Comparison of ENCODE assay signal across 16 cellular contexts in genomic region chr19:34493038-34493648, GRCh38. TPM values are rescaled to one million over a fixed set of nuclear protein-coding genes. Genes with fewer than 3 reads are reported as not detected.
DNase-seq lines count a peak whose midpoint lies in the region; ATAC-seq and TF ChIP-seq lines count a peak whose summit lies in the region.
"Had no signal": no experiment of that assay in that cellular context is flagged by ENCODE, and none has a peak within 500 bp of the region (broad histone marks: within the 10 kb centered on the region; RNA-seq: fewer than 3 reads in every experiment).

No MANE protein-coding gene starts in this region.

- H3K4me2 ChIP-seq in H9 (ENCODE audit: insufficient read depth, insufficient read length, low read length): no peak overlapping the region
- H3K4me2 ChIP-seq in neuronal stem cell (ENCODE audit: insufficient read depth, low read length, poor library complexity, severe bottlenecking): peak overlapping the region; percentile 11
- H3K4me2 ChIP-seq in mesenchymal stem cell (ENCODE audit: low read length, poor library complexity, severe bottlenecking): no peak overlapping the region

- H3K23ac ChIP-seq in H9 (ENCODE audit: insufficient read length, low read depth, low read length) (no peak overlapping the region), neuronal stem cell (ENCODE audit: low read depth, low read length, poor library complexity) (no peak overlapping the region), mesenchymal stem cell (ENCODE audit: low read length in 2 of 2) (no peak overlapping the region)

- no peak overlapping the region for H3K4me3 Mint-ChIP-seq in H9
- H3K4me3 Mint-ChIP-seq: CD4-positive, alpha-beta T cell; HFFc6 had no signal

- H4K8ac ChIP-seq in H9 (replicated peaks; ENCODE audit: insufficient read length, low read depth, low read length) (no peak overlapping the region), neuronal stem cell (ENCODE audit: low read depth, low read length) (no peak overlapping the region), mesenchymal stem cell (ENCODE audit: low read length) (no peak overlapping the region)

- no peak overlapping the region for H2BK15ac ChIP-seq in H9 (ENCODE audit: low read depth, low read length)
- H2BK15ac ChIP-seq in neuronal stem cell (ENCODE audit: low read length): no peak overlapping the region
- H2BK15ac ChIP-seq in mesenchymal stem cell (ENCODE audit: low read depth, poor library complexity, severe bottlenecking): no peak overlapping the region

- H2BK20ac ChIP-seq in H9 (ENCODE audit: low read depth, low read length, poor library complexity, severe bottlenecking): no peak overlapping the region

- intact Hi-C loops in Right ventricle myocardium inferior (cut with DNase I) (no loop called here), left ventricle myocardium inferior (cut with micrococcal nuclease) (no loop called here), spleen (cut with DNase I; ENCODE audit: low total_unique reads) (no loop called here)

- H3K56ac ChIP-seq in H9 (ENCODE audit: insufficient read length, low read depth, low read length): no peak overlapping the region

- H3K27ac Mint-ChIP-seq in H9: no peak overlapping the region
- H3K27ac Mint-ChIP-seq: CD4-positive, alpha-beta T cell; HFFc6 had no signal

- DNase-seq in Right ventricle myocardium inferior (ENCODE audit: missing footprints) (peak; percentile 55), left ventricle myocardium inferior (no peak), H9 (no peak), neuronal stem cell (ENCODE audit: low spot score) (no peak), spleen (peak; percentile 57), mesenchymal stem cell (no peak), H4 (ENCODE audit: low spot score) (no peak)
- DNase-seq in activated CD4-positive, alpha-beta T cell treated with anti-CD3 and anti-CD28 coated beads, Interleukin-2, amount 50 U/mL, for 4 hours: no peak
- DNase-seq: BE2C; CD4-positive, alpha-beta T cell; DMS153; HFFc6; IMR-90 had no signal

- H2BK5ac ChIP-seq in H9 (ENCODE audit: insufficient read length, low read length): no peak overlapping the region
- H2BK5ac ChIP-seq in neuronal stem cell (ENCODE audit: low read length): no peak overlapping the region
- H2BK5ac ChIP-seq in mesenchymal stem cell (ENCODE audit: low read depth, low read length, poor library complexity, severe bottlenecking): no peak overlapping the region

- H3K36me3 ChIP-seq in left ventricle myocardium inferior (peaks cover 75% of the 10 kb centered on the region), neuronal stem cell (replicated peaks in 1 of 2; ENCODE audit: control insufficient read depth in 2 of 2, insufficient read depth in 2 of 2, low read length in 2 of 2) (peaks cover 47 to 87% of the 10 kb centered on the region in 2 donors), spleen (peaks cover 0 to 73% (median 2%) of the 10 kb centered on the region in 6 donors), mesenchymal stem cell (ENCODE audit: control insufficient read depth in 1 of 2, insufficient read depth in 2 of 2, low read depth in 1 of 2, low read length in 2 of 2) (peaks cover 38 to 78% of the 10 kb centered on the region in 2 experiments)
- H3K36me3 ChIP-seq: BE2C had no signal

- no peaks in the 10 kb centered on the region for H3K4me1 Mint-ChIP-seq in H9

- WGBS in H9 (ENCODE audit: extremely low coverage, insufficient read length, low lambda C conversion rate): no CpG with 5 or more reads among the region's 25 CpGs
- WGBS in neuronal stem cell (ENCODE audit: extremely low coverage in 2 of 2, insufficient read length in 2 of 2, insufficient replicate concordance in 1 of 2), 2 donors: no CpG with 5 or more reads among the region's 25 CpGs
- WGBS in spleen, 5 donors: 86 to 91% (median 88%) methylated on average over 19 to 25 of the region's 25 CpGs
- WGBS in mesenchymal stem cell: 96% methylated on average over 25 of the region's 25 CpGs

- no peaks in the 10 kb centered on the region for H3K79me1 ChIP-seq in H9 (ENCODE audit: insufficient read depth, low read depth, low read length, poor library complexity, severe bottlenecking)
- peaks cover 15% of the 10 kb centered on the region for H3K79me1 ChIP-seq in neuronal stem cell (ENCODE audit: low read depth, low read length)
- H3K79me1 ChIP-seq in mesenchymal stem cell (replicated peaks; ENCODE audit: low read length, poor library complexity, severe bottlenecking): peaks cover 31% of the 10 kb centered on the region

- no peak for TF ChIP-seq POLR2A in spleen (IDR thresholded peaks at IDR 0.05)

- H4K91ac ChIP-seq in H9 (ENCODE audit: insufficient read length, low read depth, low read length) (no peak overlapping the region), neuronal stem cell (ENCODE audit: low read depth, low read length, poor library complexity) (no peak overlapping the region), mesenchymal stem cell (ENCODE audit: low read length) (no peak overlapping the region)

- H3K4me3 ChIP-seq in left ventricle myocardium inferior (no peak overlapping the region), neuronal stem cell (ENCODE audit: low read length in 2 of 2) (no peak overlapping the region), spleen (no peak overlapping the region), mesenchymal stem cell (ENCODE audit: insufficient read depth in 1 of 2, low read depth in 1 of 2, low read length in 2 of 2) (no peak overlapping the region)
- H3K4me3 ChIP-seq: K562 had no signal

- TF ChIP-seq CTCF in left ventricle myocardium inferior (IDR thresholded peaks at IDR 0.05; ENCODE audit: borderline replicate concordance) (no peak), H9 (conservative IDR thresholded peaks at IDR 0.05) (no peak), spleen (IDR thresholded peaks at IDR 0.05 in 8 of 11, conservative IDR thresholded peaks at IDR 0.05 in 3 of 11) (no peak)

- H4K20me1 ChIP-seq in H9 (ENCODE audit: control insufficient read depth, insufficient read depth, insufficient read length): no peaks in the 10 kb centered on the region

- H3K36me3 Mint-ChIP-seq in H9 (ENCODE audit: insufficient read depth in 1 of 3, low read depth in 3 of 3): peaks cover 19 to 73% (median 71%) of the 10 kb centered on the region in 3 experiments; a peak in 6 of 7 replicates

- H3K79me2 ChIP-seq in H9 (ENCODE audit: insufficient read depth, low read length): no peaks in the 10 kb centered on the region

- no peak overlapping the region for H3K9ac ChIP-seq in H9 (ENCODE audit: extremely low read depth, insufficient read length, low read length)
- H3K9ac ChIP-seq in neuronal stem cell (ENCODE audit: low read depth, low read length, poor library complexity): peak overlapping the region; percentile 60
- no peak overlapping the region for H3K9ac ChIP-seq in mesenchymal stem cell (ENCODE audit: low read length)

- H3K27me3 Mint-ChIP-seq in H9 (ENCODE audit: low read depth): no peaks in the 10 kb centered on the region
- H3K27me3 Mint-ChIP-seq: CD4-positive, alpha-beta T cell had no signal

- no peaks in the 10 kb centered on the region for H3K9me3 ChIP-seq in left ventricle myocardium inferior (replicated peaks)
- no peaks in the 10 kb centered on the region for H3K9me3 ChIP-seq in H9 (ENCODE audit: control insufficient read depth, low read depth, low read length)
- H3K9me3 ChIP-seq in neuronal stem cell (replicated peaks in 1 of 2; ENCODE audit: control insufficient read depth in 2 of 2, insufficient read depth in 1 of 2, low read depth in 1 of 2, low read length in 2 of 2): no peaks in the 10 kb centered on the region
- H3K9me3 ChIP-seq in spleen: no peaks in the 10 kb centered on the region
- no peaks in the 10 kb centered on the region for H3K9me3 ChIP-seq in mesenchymal stem cell (ENCODE audit: control insufficient read depth, low read length)
- H3K9me3 ChIP-seq: BE2C had no signal

- H3K23me2 ChIP-seq in H9 (ENCODE audit: insufficient read length, low read depth, low read length, poor library complexity, severe bottlenecking): no peaks in the 10 kb centered on the region

- H3K27ac ChIP-seq in left ventricle myocardium inferior (replicated peaks) (no peak overlapping the region), H9 (ENCODE audit: insufficient read length, low read depth, low read length) (no peak overlapping the region), neuronal stem cell (replicated peaks; ENCODE audit: low read length) (no peak overlapping the region), spleen (no peak overlapping the region), mesenchymal stem cell (ENCODE audit: low read length, poor library complexity, severe bottlenecking) (no peak overlapping the region)
- H3K27ac ChIP-seq: C4-2B had no signal

- H3K4ac ChIP-seq in H9 (ENCODE audit: low read depth, low read length) (no peak overlapping the region), neuronal stem cell (ENCODE audit: low read length) (no peak overlapping the region), mesenchymal stem cell (ENCODE audit: low read depth in 1 of 2, low read length in 2 of 2) (no peak overlapping the region)

- H3K9me3 Mint-ChIP-seq in H9: no peaks in the 10 kb centered on the region
- H3K9me3 Mint-ChIP-seq: CD4-positive, alpha-beta T cell; HFFc6 had no signal

- H3K4me1 ChIP-seq in left ventricle myocardium inferior: no peaks in the 10 kb centered on the region
- H3K4me1 ChIP-seq in H9 (ENCODE audit: insufficient read depth, low read length): no peaks in the 10 kb centered on the region
- no peaks in the 10 kb centered on the region for H3K4me1 ChIP-seq in neuronal stem cell (ENCODE audit: control insufficient read depth in 2 of 2, insufficient read depth in 1 of 2, low read depth in 1 of 2, low read length in 2 of 2)
- H3K4me1 ChIP-seq in spleen: no peaks in the 10 kb centered on the region
- H3K4me1 ChIP-seq in mesenchymal stem cell (ENCODE audit: control insufficient read depth, insufficient read depth, low read depth, low read length): peaks cover 10% of the 10 kb centered on the region
- H3K4me1 ChIP-seq: BE2C had no signal

- no peak for ATAC-seq in Right ventricle myocardium inferior
- ATAC-seq: HCT116, K562 had no signal

- H2AK5ac ChIP-seq in H9 (ENCODE audit: insufficient read length, low read length) (no peak overlapping the region), neuronal stem cell (ENCODE audit: low read depth, low read length) (no peak overlapping the region), mesenchymal stem cell (ENCODE audit: low read length, severe bottlenecking) (no peak overlapping the region)

- H2BK12ac ChIP-seq in H9 (ENCODE audit: insufficient read length, low read depth, low read length) (no peak overlapping the region), neuronal stem cell (ENCODE audit: low read length) (no peak overlapping the region), mesenchymal stem cell (ENCODE audit: low read length in 2 of 2) (no peak overlapping the region)

- H4K5ac ChIP-seq in H9 (ENCODE audit: insufficient read length, low read depth, low read length): no peak overlapping the region

- no peak overlapping the region for H2BK120ac ChIP-seq in H9 (ENCODE audit: low read depth, low read length, poor library complexity, severe bottlenecking)
- H2BK120ac ChIP-seq in neuronal stem cell (ENCODE audit: low read depth, low read length): no peak overlapping the region
- H2BK120ac ChIP-seq in mesenchymal stem cell (ENCODE audit: low read depth, low read length): no peak overlapping the region

- 0 out of 2 replicates have a peak overlapping the region, but pooled peaks have one; percentile 6 for H3K14ac ChIP-seq in H9 (ENCODE audit: insufficient read depth, low read length)
- H3K14ac ChIP-seq in neuronal stem cell (ENCODE audit: low read length): peak overlapping the region; percentile 56
- H3K14ac ChIP-seq in mesenchymal stem cell (ENCODE audit: low read length in 2 of 2): no peak overlapping the region

- H2AFZ ChIP-seq in H9 (ENCODE audit: low read length) (no peak overlapping the region), neuronal stem cell (ENCODE audit: low read length) (no peak overlapping the region), mesenchymal stem cell (ENCODE audit: low read depth, low read length) (no peak overlapping the region)

- H3K27me3 ChIP-seq in left ventricle myocardium inferior (ENCODE audit: low read depth) (no peaks in the 10 kb centered on the region), H9 (ENCODE audit: insufficient read depth, low read length) (no peaks in the 10 kb centered on the region), neuronal stem cell (ENCODE audit: control insufficient read depth in 3 of 3, insufficient read depth in 3 of 3, low read depth in 1 of 3, low read length in 3 of 3) (no peaks in the 10 kb centered on the region), spleen (replicated peaks in 1 of 7) (no peaks in the 10 kb centered on the region), mesenchymal stem cell (ENCODE audit: control insufficient read depth in 1 of 2, insufficient read depth in 1 of 2, low read length in 2 of 2) (no peaks in the 10 kb centered on the region)
- H3K27me3 ChIP-seq: BE2C had no signal

- H3K18ac ChIP-seq in H9 (ENCODE audit: insufficient read length, low read depth, low read length) (no peak overlapping the region), neuronal stem cell (ENCODE audit: low read length) (no peak overlapping the region), mesenchymal stem cell (ENCODE audit: low read depth in 1 of 2, low read length in 2 of 2) (no peak overlapping the region)

- no peak overlapping the region for H3T11ph ChIP-seq in H9 (ENCODE audit: low read length)

RNA-seq across cellular contexts. Expression of gene WTIP, which starts 11.6 kb away (rescaled TPM):
- total RNA-seq in Right ventricle myocardium inferior (21.8 TPM), left ventricle myocardium inferior (19.5 TPM), H9 (2021) (32.5 and 35.1 TPM in 2 replicates), spleen (10 to 100 TPM in 3 of 7 donors, 1 to 10 TPM in 4; 3.1 to 14.1 (median 8.9) TPM)
- 12.5 TPM for polyA plus RNA-seq in neuronal stem cell (2013, experiment 1 of 2)
- 10.5 TPM for polyA plus RNA-seq in neuronal stem cell (2013, experiment 2 of 2)
- polyA plus RNA-seq in spleen: 1 to 10 TPM in 2 of 3 donors, under 1 TPM in 1; 0.78 to 3.8 (median 2.6) TPM
- 6.3 TPM for polyA plus RNA-seq in mesenchymal stem cell (2013, experiment 1 of 2)
- polyA plus RNA-seq in mesenchymal stem cell (2013, experiment 2 of 2): 5.7 TPM
- total RNA-seq in H4 (2014; rRNA removed; shearing (Covaris generic)): 9.9 and 11.4 TPM in 2 replicates

Comparison
In these comparisons a context has a peak if more than half of its experiments do, and no peak if none do; other contexts are left out.
1. DNase-seq: peak in Right ventricle myocardium inferior (single experiment) and spleen (single experiment); none in left ventricle myocardium inferior (single experiment), H9 (single experiment), neuronal stem cell (single experiment), mesenchymal stem cell (single experiment), activated CD4-positive, alpha-beta T cell treated with anti-CD3 and anti-CD28 coated beads, Interleukin-2, amount 50 U/mL, for 4 hours (0 of 2) and H4 (single experiment).
2. H3K14ac ChIP-seq: peak in H9 (single experiment) and neuronal stem cell (single experiment); none in mesenchymal stem cell (0 of 2).